9 cellular contexts compared by ENCODE assay signal in the genomic region with DNA sequence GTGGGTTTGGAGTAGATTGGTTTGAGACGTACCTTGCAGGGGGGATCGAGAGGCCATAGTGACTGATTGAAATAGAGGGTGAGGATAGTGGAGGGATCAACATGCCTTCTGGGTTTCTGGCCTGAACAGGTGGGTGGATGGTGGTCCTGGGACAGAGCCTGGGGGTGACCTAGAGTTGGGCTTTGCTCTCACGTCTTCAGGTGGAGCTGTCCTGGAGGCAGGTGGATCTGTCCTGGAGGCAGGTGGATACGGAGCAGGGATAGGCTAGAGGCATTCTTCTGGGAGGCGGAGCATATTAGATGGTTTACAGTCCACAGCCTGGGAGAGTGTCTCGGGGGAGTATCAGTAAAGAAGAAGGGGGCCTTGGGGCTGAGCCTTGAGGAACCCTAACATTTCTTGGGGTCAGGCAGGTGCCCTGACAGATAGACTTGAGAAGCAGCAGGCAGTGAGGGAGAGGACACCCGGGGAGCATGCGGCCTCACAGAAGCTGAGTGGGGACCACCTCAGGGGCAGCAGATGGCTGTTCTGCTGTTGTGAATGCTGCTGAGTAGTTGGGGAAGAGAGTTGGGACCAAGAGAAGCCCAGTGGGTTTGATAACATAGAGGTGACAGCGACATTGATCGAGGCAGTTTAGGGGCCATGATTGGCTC.
DNase-seq lines count a peak whose midpoint lies in the region; ATAC-seq and TF ChIP-seq lines count a peak whose summit lies in the region.
"Had no signal": no experiment of that assay in that cellular context is flagged by ENCODE, and none has a peak within 500 bp of the region (broad histone marks: within the 10 kb centered on the region; RNA-seq: fewer than 3 reads in every experiment).

No MANE protein-coding gene starts in this region.

- peak overlapping the region; percentile 85 for H3K4me2 ChIP-seq in KMS-11

- DNase-seq in AG04449 (ENCODE audit: low read depth, low spot score) = no peak
- no peak for DNase-seq in central memory CD8-positive, alpha-beta T cell (ENCODE audit: low spot score in 2 of 2)
- DNase-seq: NCI-H446 had no signal

- H3K4me1 Mint-ChIP-seq in central memory CD8-positive, alpha-beta T cell = peaks cover 34% of the 10 kb centered on the region

- peaks cover 34% of the 10 kb centered on the region for H3K79me2 ChIP-seq in KMS-11 (ENCODE audit: insufficient read depth, low read depth)

- H3K4me3 ChIP-seq in AG04449 (ENCODE audit: low read depth, low read length) (peak overlapping the region; percentile 72), KMS-11 (IDR thresholded peaks at IDR 0.05; ENCODE audit: insufficient read depth, low read depth, low read length) (no peak overlapping the region), mucosa of stomach (ENCODE audit: low read length) (peak overlapping the region; percentile 51)

- no peaks in the 10 kb centered on the region for H3K36me3 ChIP-seq in KMS-11 (ENCODE audit: insufficient read depth)
- peaks cover 4% of the 10 kb centered on the region for H3K36me3 ChIP-seq in mucosa of stomach (ENCODE audit: control insufficient read depth, insufficient read depth, low read length)

- H3K9me3 Mint-ChIP-seq in central memory CD8-positive, alpha-beta T cell = no peaks in the 10 kb centered on the region

- H3K27ac ChIP-seq in KMS-11 = no peak overlapping the region

- no peaks in the 10 kb centered on the region for H3K27me3 ChIP-seq in KMS-11 (ENCODE audit: insufficient read depth, low read depth)
- H3K27me3 ChIP-seq in mucosa of stomach (ENCODE audit: control insufficient read depth, insufficient read depth, low read length) = no peaks in the 10 kb centered on the region

- TF ChIP-seq CTCF in AG04449 (IDR thresholded peaks at IDR 0.05; ENCODE audit: insufficient read depth, low read length, missing control alignments) = no peak
- no peak for TF ChIP-seq CTCF in KMS-11 (conservative IDR thresholded peaks at IDR 0.05; ENCODE audit: low read depth, low read length)

- H2AFZ ChIP-seq in KMS-11 (ENCODE audit: low read depth) = no peak overlapping the region

- H3K36me3 Mint-ChIP-seq in central memory CD8-positive, alpha-beta T cell (ENCODE audit: insufficient read depth) = peaks cover 19% of the 10 kb centered on the region

- H4K20me1 ChIP-seq in KMS-11 (ENCODE audit: insufficient read depth) = no peaks in the 10 kb centered on the region

- POLR2A ChIA-PET in AG04449 (lab: Yijun Ruan, JAX) = no interaction called here

- H3K9ac ChIP-seq in KMS-11 (peak overlapping the region; percentile 86; the same call in 1 of the 2 replicates), mucosa of stomach (ENCODE audit: low read length) (peak overlapping the region; percentile 69)

- H3K9me3 ChIP-seq in mucosa of stomach (ENCODE audit: control insufficient read depth, low read length) = no peaks in the 10 kb centered on the region

- CTCF ChIA-PET in AG04449 (lab: Yijun Ruan, JAX) = interaction anchor here (1.1 to 5.0 kb wide), 6 partner anchors 16 to 74 kb away, joined by 3 to 75 read pairs (median 12); partner anchors contain the start of gene RNPEPL1

- H3K4me1 ChIP-seq in KMS-11 (ENCODE audit: low read depth, poor library complexity, severe bottlenecking) (peaks cover 26% of the 10 kb centered on the region), mucosa of stomach (ENCODE audit: control insufficient read depth, insufficient read depth, low read length) (peaks cover 28% of the 10 kb centered on the region)

- peak overlapping the region; percentile 93 for H3K4me3 Mint-ChIP-seq in central memory CD8-positive, alpha-beta T cell

- H3K27ac Mint-ChIP-seq in central memory CD8-positive, alpha-beta T cell (ENCODE audit: low read depth) = peak overlapping the region; percentile 93

- H3K27me3 Mint-ChIP-seq in central memory CD8-positive, alpha-beta T cell = no peaks in the 10 kb centered on the region

- no peak for ATAC-seq in central memory CD8-positive, alpha-beta T cell (replicated peaks; ENCODE audit: extremely low read depth, poor library complexity, severe bottlenecking)
- ATAC-seq in HG03565 (IDR thresholded peaks at IDR 0.05; ENCODE audit: unreplicated experiment) (no peak), HG03342 (IDR thresholded peaks at IDR 0.05; ENCODE audit: unreplicated experiment) (no peak), HG02571 (IDR thresholded peaks at IDR 0.05; ENCODE audit: unreplicated experiment) (no peak), HG03280 (IDR thresholded peaks at IDR 0.05; ENCODE audit: unreplicated experiment) (no peak)
